In the genomic region with DNA sequence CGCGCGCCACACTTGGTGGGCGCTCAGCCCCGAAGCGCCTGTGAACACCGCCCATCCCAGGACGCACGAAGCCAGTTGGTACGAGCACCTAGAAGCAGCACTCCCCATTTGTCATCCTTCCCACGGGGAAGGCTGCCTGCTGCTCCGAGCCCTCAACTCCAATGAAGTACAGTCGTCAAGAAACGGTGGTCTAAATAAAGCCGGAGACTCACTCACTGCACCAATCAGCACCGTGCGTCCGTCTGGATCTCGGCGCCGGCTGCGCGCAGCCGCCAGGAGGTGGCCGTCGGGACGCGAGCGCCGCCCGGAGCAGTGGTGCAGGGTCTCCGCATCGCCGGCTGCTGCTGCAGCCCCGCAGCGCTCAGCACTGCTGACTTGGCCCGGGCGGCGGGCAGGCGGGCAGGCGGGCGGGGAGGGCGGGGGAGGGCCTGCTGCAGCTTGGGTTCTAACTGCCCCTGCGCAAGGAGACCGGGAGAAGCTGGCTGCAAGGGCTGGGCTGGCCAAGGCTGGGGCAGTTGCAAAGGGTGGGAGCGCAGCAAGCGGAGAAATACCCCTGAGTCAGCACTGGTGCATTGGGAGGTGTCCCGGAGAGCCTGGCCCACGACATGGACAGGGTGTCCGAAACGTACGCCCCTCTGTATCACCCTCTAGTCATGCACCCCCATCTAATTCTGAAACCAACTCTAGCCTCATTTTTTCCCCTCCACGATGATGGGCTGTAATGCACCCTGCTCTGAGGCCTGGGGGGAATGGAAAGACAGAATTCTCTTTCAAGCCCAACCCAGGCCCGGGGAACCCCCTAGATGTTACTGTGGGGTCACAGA, we compare ENCODE assay signal across 9 cellular contexts. TPM values are rescaled to one million over a fixed set of nuclear protein-coding genes. Genes with fewer than 3 reads are reported as not detected.
DNase-seq lines count a peak whose midpoint lies in the region; ATAC-seq and TF ChIP-seq lines count a peak whose summit lies in the region.
"Had no signal": no experiment of that assay in that cellular context is flagged by ENCODE, and none has a peak within 500 bp of the region (broad histone marks: within the 10 kb centered on the region; RNA-seq: fewer than 3 reads in every experiment).

No MANE protein-coding gene starts in this region.

- TF ChIP-seq CTCF in breast epithelium (IDR thresholded peaks at IDR 0.05), result no peak
- TF ChIP-seq CTCF in MCF 10A (IDR thresholded peaks at IDR 0.05; ENCODE audit: unreplicated experiment), result no peak
- peak; percentile 26 to 30 for TF ChIP-seq CTCF in tibial artery (IDR thresholded peaks at IDR 0.05)

- H3K9me3 Mint-ChIP-seq in MCF 10A (ENCODE audit: unreplicated experiment), result no peaks in the 10 kb centered on the region

- peaks cover 36% of the 10 kb centered on the region for H3K4me1 Mint-ChIP-seq in MCF 10A (ENCODE audit: insufficient read depth, unreplicated experiment)

- H3K4me3 ChIP-seq in breast epithelium, result peak overlapping the region in 2 of 3 donors; percentile 25 to 60
- peak overlapping the region; percentile 34 to 46 for H3K4me3 ChIP-seq in tibial artery
- H3K4me3 ChIP-seq: SJSA1 had no signal

- no peak for TF ChIP-seq POLR2A in breast epithelium (IDR thresholded peaks at IDR 0.05)

- H3K27ac Mint-ChIP-seq in MCF 10A (ENCODE audit: low read depth, unreplicated experiment), result no peak overlapping the region

- H3K9me3 ChIP-seq in breast epithelium, result no peaks in the 10 kb centered on the region
- H3K9me3 ChIP-seq in tibial artery, result no peaks in the 10 kb centered on the region
- H3K9me3 ChIP-seq: SJSA1 had no signal

- H3K27me3 Mint-ChIP-seq in MCF 10A (ENCODE audit: insufficient read depth, unreplicated experiment), result peaks cover 11% of the 10 kb centered on the region

- H3K4me3 Mint-ChIP-seq in MCF 10A (ENCODE audit: unreplicated experiment), result no peak overlapping the region

- CTCF ChIA-PET in MCF 10A (lab: Yijun Ruan, JAX), result interaction anchor here (0.9 to 3.8 kb wide), 2 partner anchors 88 to 99 kb away, joined by 3 to 36 read pairs; no protein-coding TSS in a partner anchor

- H3K36me3 ChIP-seq in breast epithelium, result no peaks in the 10 kb centered on the region
- H3K36me3 ChIP-seq in tibial artery, result no peaks in the 10 kb centered on the region
- H3K36me3 ChIP-seq: SJSA1 had no signal

- H3K36me3 Mint-ChIP-seq in MCF 10A (ENCODE audit: insufficient read depth, unreplicated experiment), result no peaks in the 10 kb centered on the region

- H3K4me1 ChIP-seq in breast epithelium (peaks cover 0 to 8% of the 10 kb centered on the region in 2 donors), tibial artery (peaks cover 0 to 53% (median 35%) of the 10 kb centered on the region in 4 donors)

- H3K27me3 ChIP-seq in breast epithelium (peaks cover 0 to 42% of the 10 kb centered on the region in 2 donors), tibial artery (peaks cover 0 to 14% of the 10 kb centered on the region in 2 donors)

- BruUV-seq in MCF 10A (replicated peaks; lab: Mats Ljungman, UMichigan), result no TSS peak

- intact Hi-C loops in breast epithelium (cut with DNase I; ENCODE audit: low total_unique reads), result loop anchor here (5.0 kb wide), 1 partner anchor 1246 kb away; no protein-coding TSS in a partner anchor
- intact Hi-C loops in MCF 10A (cut with micrococcal nuclease), result loop anchor here (5.0 kb wide), 1 partner anchor 71 kb away; a partner anchor contains a TSS
- intact Hi-C loops in tibial artery (cut with DNase I; ENCODE audit: low total_unique reads), result loop anchor here (5.0 kb wide), 1 partner anchor 39 kb away; no protein-coding TSS in a partner anchor

- POLR2A ChIA-PET in MCF 10A (lab: Yijun Ruan, JAX), result no interaction called here

- DNase-seq in breast epithelium (ENCODE audit: low spot score in 2 of 2) (no peak), MCF 10A (ENCODE audit: unreplicated experiment) (no peak), astrocyte of the hippocampus (ENCODE audit: low read depth, low spot score) (peak; percentile 76), kidney tubule cell (ENCODE audit: low spot score) (peak; percentile 15), tibial artery (peak in 1 of 2 donors; percentile 63), KG1 (lab: John Stamatoyannopoulos, UW) (no peak), NCI-H146 treated with DMSO at 0.1 percent for 48 hours (lab: John Stamatoyannopoulos, UW; ENCODE audit: unreplicated experiment) (no peak)

- ATAC-seq in GM18909 (IDR thresholded peaks at IDR 0.05; ENCODE audit: poor library complexity, unreplicated experiment), result no peak

- H3K27ac ChIP-seq in breast epithelium, result peak overlapping the region in 1 of 2 donors; percentile 87
- peak overlapping the region; percentile 26 to 31 for H3K27ac ChIP-seq in tibial artery
- H3K27ac ChIP-seq: SJSA1 had no signal

RNA-seq across cellular contexts. Expression of a gene that starts 35.8 kb away (rescaled TPM):
- total RNA-seq in breast epithelium, result 10 to 100 TPM; 46.4 to 77.4 (median 49.5) TPM
- 23.6 and 28.7 TPM in 2 replicates for total RNA-seq in MCF 10A (2022)

Comparison
In these comparisons a context has a peak if more than half of its experiments do, and no peak if none do; other contexts are left out.
1. DNase-seq: peak in astrocyte of the hippocampus (single experiment) and kidney tubule cell (single experiment); none in breast epithelium (0 of 2), MCF 10A (single experiment), KG1 (single experiment) and NCI-H146 treated with DMSO at 0.1 percent for 48 hours (single experiment).
2. CTCF ChIP-seq: peak in tibial artery (2 of 2); none in breast epithelium (0 of 3) and MCF 10A (single experiment).